Comparison of ENCODE assay signal across 9 cellular contexts in genomic region chr9:32344551-32345182, GRCh38. TPM values are rescaled to one million over a fixed set of nuclear protein-coding genes. Genes with fewer than 3 reads are reported as not detected.
A peak's percentile ranks its signal among the peaks of the same experiment; 100 is the strongest.
DNase-seq lines count a peak whose midpoint lies in the region; ATAC-seq and TF ChIP-seq lines count a peak whose summit lies in the region.
"Had no signal": no experiment of that assay in that cellular context is flagged by ENCODE, and none has a peak within 500 bp of the region (broad histone marks: within the 10 kb centered on the region; RNA-seq: fewer than 3 reads in every experiment).

No MANE protein-coding gene starts in this region.

- DNase-seq in endodermal cell: peak; percentile 85
- no peak for DNase-seq in osteocyte (ENCODE audit: extremely low spot score, unreplicated experiment)
- no peak for DNase-seq in activated T-helper 2 cell treated with anti-CD3 and anti-CD28 coated beads, Interferon-gamma antibody, Interleukin-2, Interleukin-4, amounts not matched to agents 10 μg/mL and 5 μg/mL and 100 μg/mL, durations not matched to agents 14 hours and 24 hours and 36 hours (ENCODE audit: low spot score)
- DNase-seq in SKM-1 treated with dmso at 0.1 percent for 144 hours (lab: John Stamatoyannopoulos, UW; ENCODE audit: unreplicated experiment): no peak
- DNase-seq: caudate nucleus, NCI-H1048 had no signal

- no peaks in the 10 kb centered on the region for H3F3A ChIP-seq in Loucy (ENCODE audit: low read depth)

- H3K9me2 ChIP-seq in Loucy (replicated peaks; ENCODE audit: low read depth, low read length): no peaks in the 10 kb centered on the region

- H3K4me3 ChIP-seq in Loucy (ENCODE audit: low read length, poor library complexity, severe bottlenecking) (peak overlapping the region; percentile 66), endodermal cell (ENCODE audit: low read length) (no peak overlapping the region)

- H3K79me2 ChIP-seq in Loucy (ENCODE audit: insufficient read depth, low read length): no peaks in the 10 kb centered on the region

- 0 to 43% methylated on average over 1 to 6 of the region's 6 CpGs for WGBS in endodermal cell (ENCODE audit: insufficient coverage in 1 of 2, insufficient read length in 1 of 2), 2 experiments

- no peak for TF ChIP-seq CTCF in Loucy (conservative IDR thresholded peaks at IDR 0.05; ENCODE audit: low read length)
- no peak for TF ChIP-seq CTCF in endodermal cell (conservative IDR thresholded peaks at IDR 0.05)
- no peak for TF ChIP-seq CTCF in osteocyte (IDR thresholded peaks at IDR 0.05)

- H3K9ac ChIP-seq in Loucy (ENCODE audit: low read depth, low read length, poor library complexity, severe bottlenecking) (peak overlapping the region; percentile 54), endodermal cell (ENCODE audit: extremely low read depth, low read length, poor library complexity, severe bottlenecking) (no peak overlapping the region)

- H3K9me3 Mint-ChIP-seq in endodermal cell (no peaks in the 10 kb centered on the region), osteocyte (ENCODE audit: unreplicated experiment) (no peaks in the 10 kb centered on the region)
- H3K9me3 Mint-ChIP-seq in activated T-helper 2 cell treated with anti-CD3 and anti-CD28 coated beads, Interferon-gamma antibody, Interleukin-2, Interleukin-4, amounts not matched to agents 10 μg/mL and 5 μg/mL and 100 μg/mL, durations not matched to agents 14 hours and 24 hours and 36 hours: no peaks in the 10 kb centered on the region

- H3K36me3 ChIP-seq in Loucy (ENCODE audit: insufficient read depth, low read length) (no peaks in the 10 kb centered on the region), endodermal cell (ENCODE audit: control insufficient read depth, insufficient read depth, low read length) (no peaks in the 10 kb centered on the region)

- H3K4me1 ChIP-seq in Loucy (ENCODE audit: insufficient read depth, low read length, poor library complexity, severe bottlenecking): peaks cover 20% of the 10 kb centered on the region
- H3K4me1 ChIP-seq in endodermal cell (ENCODE audit: control insufficient read depth, insufficient read depth, low read length): peaks cover 3% of the 10 kb centered on the region

- no peak overlapping the region for H3K4me3 Mint-ChIP-seq in endodermal cell
- H3K4me3 Mint-ChIP-seq in osteocyte (ENCODE audit: unreplicated experiment): peak overlapping the region; percentile 64
- no peak overlapping the region for H3K4me3 Mint-ChIP-seq in activated T-helper 2 cell treated with anti-CD3 and anti-CD28 coated beads, Interferon-gamma antibody, Interleukin-2, Interleukin-4, amounts not matched to agents 10 μg/mL and 5 μg/mL and 100 μg/mL, durations not matched to agents 14 hours and 24 hours and 36 hours (ENCODE audit: low read depth)

- peak; percentile 52 for ATAC-seq in GM21717 (IDR thresholded peaks at IDR 0.05; ENCODE audit: unreplicated experiment)
- ATAC-seq in HG03439 (IDR thresholded peaks at IDR 0.05; ENCODE audit: unreplicated experiment): no peak

- H3K27me3 Mint-ChIP-seq in endodermal cell (ENCODE audit: insufficient read depth) (no peaks in the 10 kb centered on the region), osteocyte (ENCODE audit: unreplicated experiment) (peaks cover 38% of the 10 kb centered on the region)
- H3K27me3 Mint-ChIP-seq in activated T-helper 2 cell treated with anti-CD3 and anti-CD28 coated beads, Interferon-gamma antibody, Interleukin-2, Interleukin-4, amounts not matched to agents 10 μg/mL and 5 μg/mL and 100 μg/mL, durations not matched to agents 14 hours and 24 hours and 36 hours (ENCODE audit: low read depth): peaks cover 2% of the 10 kb centered on the region

- H3K36me3 Mint-ChIP-seq in endodermal cell (ENCODE audit: low read depth) (no peaks in the 10 kb centered on the region), osteocyte (ENCODE audit: unreplicated experiment) (no peaks in the 10 kb centered on the region)
- no peaks in the 10 kb centered on the region for H3K36me3 Mint-ChIP-seq in activated T-helper 2 cell treated with anti-CD3 and anti-CD28 coated beads, Interferon-gamma antibody, Interleukin-2, Interleukin-4, amounts not matched to agents 10 μg/mL and 5 μg/mL and 100 μg/mL, durations not matched to agents 14 hours and 24 hours and 36 hours (ENCODE audit: low read depth)

- H3K4me1 Mint-ChIP-seq in endodermal cell (peaks cover 14% of the 10 kb centered on the region), osteocyte (ENCODE audit: unreplicated experiment) (peaks cover 13% of the 10 kb centered on the region)
- H3K4me1 Mint-ChIP-seq in activated T-helper 2 cell treated with anti-CD3 and anti-CD28 coated beads, Interferon-gamma antibody, Interleukin-2, Interleukin-4, amounts not matched to agents 10 μg/mL and 5 μg/mL and 100 μg/mL, durations not matched to agents 14 hours and 24 hours and 36 hours (ENCODE audit: low read depth): peaks cover 9% of the 10 kb centered on the region

- H3K27ac Mint-ChIP-seq in endodermal cell (peak overlapping the region; percentile 3), osteocyte (ENCODE audit: unreplicated experiment) (no peak overlapping the region)
- H3K27ac Mint-ChIP-seq in activated T-helper 2 cell treated with anti-CD3 and anti-CD28 coated beads, Interferon-gamma antibody, Interleukin-2, Interleukin-4, amounts not matched to agents 10 μg/mL and 5 μg/mL and 100 μg/mL, durations not matched to agents 14 hours and 24 hours and 36 hours: no peak overlapping the region

- no peaks in the 10 kb centered on the region for H4K20me1 ChIP-seq in Loucy (ENCODE audit: insufficient read depth, low read length, poor library complexity, severe bottlenecking)

- peak overlapping the region; percentile 84 for H2AFZ ChIP-seq in Loucy (ENCODE audit: low read length)

- H3K9me3 ChIP-seq in Loucy (ENCODE audit: insufficient read depth, low read depth, low read length) (no peaks in the 10 kb centered on the region), endodermal cell (ENCODE audit: control insufficient read depth, low read length) (no peaks in the 10 kb centered on the region)

- H3K4me2 ChIP-seq in Loucy (ENCODE audit: low read depth, low read length, poor library complexity, severe bottlenecking): peak overlapping the region; percentile 80

- H3K27me3 ChIP-seq in Loucy (ENCODE audit: insufficient read depth, low read length, poor library complexity, severe bottlenecking) (no peaks in the 10 kb centered on the region), endodermal cell (ENCODE audit: control insufficient read depth, insufficient read depth, low read length, poor library complexity, severe bottlenecking) (no peaks in the 10 kb centered on the region)

- intact Hi-C loops in activated T-helper 2 cell treated with anti-CD3 and anti-CD28 coated beads, Interferon-gamma antibody, Interleukin-2, Interleukin-4, amounts not matched to agents 10 μg/mL and 5 μg/mL and 100 μg/mL, durations not matched to agents 14 hours and 24 hours and 36 hours (cut with micrococcal nuclease): no loop called here

- no peak overlapping the region for H3K27ac ChIP-seq in endodermal cell (ENCODE audit: low read depth, low read length)

RNA-seq across cellular contexts. Expression of gene ACO1, which starts 39.8 kb away (rescaled TPM):
- 10 to 100 TPM; 33.6 to 52.8 TPM for total RNA-seq in endodermal cell
- 30.7 TPM for polyA plus RNA-seq in endodermal cell (2013, experiment 1 of 2)
- polyA plus RNA-seq in endodermal cell (2013, experiment 2 of 2): 29.7 TPM
- 41.0 and 42.0 TPM in 2 replicates for total RNA-seq in osteocyte
- 11.1 and 11.8 TPM in 2 replicates for total RNA-seq in activated T-helper 2 cell treated with anti-CD3 and anti-CD28 coated beads, Interferon-gamma antibody, Interleukin-2, Interleukin-4, amounts not matched to agents 10 μg/mL and 5 μg/mL and 100 μg/mL, durations not matched to agents 14 hours and 24 hours and 36 hours
